1 cellular context compared by ENCODE assay signal in the genomic region with DNA sequence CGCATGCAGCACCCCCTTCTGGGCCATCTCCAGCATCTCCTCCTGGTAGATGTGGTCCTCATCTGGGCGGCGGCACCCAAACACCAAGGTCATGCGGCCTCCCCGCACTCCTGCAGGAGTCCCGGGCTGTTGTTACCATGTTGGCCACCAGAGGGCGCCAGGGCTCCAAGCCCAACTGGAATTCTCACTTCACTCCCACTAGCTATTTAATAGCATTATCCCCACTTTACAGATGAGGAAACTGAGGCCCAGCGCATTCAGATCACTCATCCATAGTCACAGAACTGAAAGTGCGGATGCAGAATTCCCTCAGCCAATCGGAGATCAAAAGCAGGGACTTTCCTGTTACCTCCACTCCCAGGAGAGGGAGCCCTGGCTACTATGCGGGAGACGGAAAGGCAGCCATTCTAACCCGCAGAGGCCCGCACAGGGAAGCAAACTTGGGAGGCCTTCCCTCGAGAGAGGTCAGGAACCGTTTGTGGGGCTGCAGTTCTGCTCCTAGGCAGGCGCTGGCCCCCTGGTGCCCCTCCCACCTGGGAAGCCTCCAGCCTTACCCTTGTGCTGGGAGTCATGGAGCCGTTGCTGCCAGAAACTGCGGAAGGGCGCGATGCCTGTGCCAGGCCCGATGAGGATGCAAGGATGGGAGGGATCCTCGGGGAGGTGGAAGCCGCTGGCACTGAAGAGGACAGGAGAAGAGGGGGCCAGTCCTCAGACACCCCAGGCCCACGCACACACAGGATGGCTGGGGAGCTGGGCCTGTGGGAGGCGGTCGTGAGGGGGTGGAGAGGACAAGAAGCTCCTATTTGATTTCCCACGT.
TF ChIP-seq lines count a peak whose summit lies in the region.

No MANE protein-coding gene starts in this region.

TF ChIP-seq in SK-N-SH treated with all-trans-retinoic acid at 6 μM for 48 hours, 23 proteins besides CTCF, POLR2A, EP300 and RAD21 (continued from another document):
- TF ChIP-seq, protein P1, sequence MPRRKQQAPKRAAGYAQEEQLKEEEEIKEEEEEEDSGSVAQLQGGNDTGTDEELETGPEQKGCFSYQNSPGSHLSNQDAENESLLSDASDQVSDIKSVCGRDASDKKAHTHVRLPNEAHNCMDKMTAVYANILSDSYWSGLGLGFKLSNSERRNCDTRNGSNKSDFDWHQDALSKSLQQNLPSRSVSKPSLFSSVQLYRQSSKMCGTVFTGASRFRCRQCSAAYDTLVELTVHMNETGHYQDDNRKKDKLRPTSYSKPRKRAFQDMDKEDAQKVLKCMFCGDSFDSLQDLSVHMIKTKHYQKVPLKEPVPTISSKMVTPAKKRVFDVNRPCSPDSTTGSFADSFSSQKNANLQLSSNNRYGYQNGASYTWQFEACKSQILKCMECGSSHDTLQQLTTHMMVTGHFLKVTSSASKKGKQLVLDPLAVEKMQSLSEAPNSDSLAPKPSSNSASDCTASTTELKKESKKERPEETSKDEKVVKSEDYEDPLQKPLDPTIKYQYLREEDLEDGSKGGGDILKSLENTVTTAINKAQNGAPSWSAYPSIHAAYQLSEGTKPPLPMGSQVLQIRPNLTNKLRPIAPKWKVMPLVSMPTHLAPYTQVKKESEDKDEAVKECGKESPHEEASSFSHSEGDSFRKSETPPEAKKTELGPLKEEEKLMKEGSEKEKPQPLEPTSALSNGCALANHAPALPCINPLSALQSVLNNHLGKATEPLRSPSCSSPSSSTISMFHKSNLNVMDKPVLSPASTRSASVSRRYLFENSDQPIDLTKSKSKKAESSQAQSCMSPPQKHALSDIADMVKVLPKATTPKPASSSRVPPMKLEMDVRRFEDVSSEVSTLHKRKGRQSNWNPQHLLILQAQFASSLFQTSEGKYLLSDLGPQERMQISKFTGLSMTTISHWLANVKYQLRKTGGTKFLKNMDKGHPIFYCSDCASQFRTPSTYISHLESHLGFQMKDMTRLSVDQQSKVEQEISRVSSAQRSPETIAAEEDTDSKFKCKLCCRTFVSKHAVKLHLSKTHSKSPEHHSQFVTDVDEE (CRISPR knock-in tag; IDR thresholded peaks at IDR 0.05) = no peak
- TF ChIP-seq RARB (CRISPR knock-in tag; IDR thresholded peaks at IDR 0.05) (no peak), OSR1 (CRISPR knock-in tag; IDR thresholded peaks at IDR 0.05) (no peak), TCF4 (CRISPR knock-in tag; IDR thresholded peaks at IDR 0.05; ENCODE audit: borderline replicate concordance) (no peak)
TF ChIP-seq in SK-N-SH treated with all-trans-retinoic acid at 6 μM for 48 hours: peak in this region for 0.
